In genomic region chr20:64146301-64146935, GRCh38 we compare ENCODE assay signal across 25 cellular contexts. TPM values are rescaled to one million over a fixed set of nuclear protein-coding genes. Genes with fewer than 3 reads are reported as not detected.
DNase-seq lines count a peak whose midpoint lies in the region; ATAC-seq and TF ChIP-seq lines count a peak whose summit lies in the region.
"Had no signal": no experiment of that assay in that cellular context is flagged by ENCODE, and none has a peak within 500 bp of the region (broad histone marks: within the 10 kb centered on the region; RNA-seq: fewer than 3 reads in every experiment).

No MANE protein-coding gene starts in this region.

- no peak overlapping the region for H3K27ac ChIP-seq in sigmoid colon
- H3K27ac ChIP-seq: brain microvascular endothelial cell, right lobe of liver had no signal

- peaks cover 0 to 41% (median 25%) of the 10 kb centered on the region in 3 donors for H3K27me3 ChIP-seq in sigmoid colon
- H3K27me3 ChIP-seq: brain microvascular endothelial cell, MG63, right lobe of liver had no signal

- no peak overlapping the region for H3K4me3 ChIP-seq in sigmoid colon
- H3K4me3 ChIP-seq: MG63, right lobe of liver had no signal

- no peak for TF ChIP-seq CTCF in sigmoid colon (IDR thresholded peaks at IDR 0.05)

- DNase-seq in NCI-H748 (lab: John Stamatoyannopoulos, UW; ENCODE audit: unreplicated experiment), result peak; percentile 39
- no peak for DNase-seq in NCI-H748 treated with DMSO at 0.1 percent for 48 hours (lab: John Stamatoyannopoulos, UW)
- peak; percentile 65 for DNase-seq in NCI-H146 (lab: John Stamatoyannopoulos, UW)
- peak; percentile 99 for DNase-seq in SK-N-DZ (ENCODE audit: low spot score)
- peak; percentile 36 for DNase-seq in sigmoid colon
- DNase-seq in middle frontal gyrus (ENCODE audit: extremely low spot score, low spot score), result no peak
- no peak for DNase-seq in DMS153 (lab: John Stamatoyannopoulos, UW)
- no peak for DNase-seq in stimulated activated naive B cell treated with anti-CD40 and anti-IgM and Interleukin-4, amounts not matched to agents 10 μg/mL and 1 μg/mL and 100 μg/mL, for 72 hours
- DNase-seq: brain microvascular endothelial cell; GOT3; hippocampal formation; MG63; midbrain; OCI-M1; stimulated activated CD4-positive, alpha-beta T cell treated with anti-CD3 and anti-CD28 coated beads, Interleukin-1b, Interleukin-23, amount 100 ng/mL, for 48 hours had no signal

- no peak overlapping the region for H3K27ac Mint-ChIP-seq in stimulated activated naive B cell treated with anti-CD40 and anti-IgM and Interleukin-4, amounts not matched to agents 10 μg/mL and 1 μg/mL and 100 μg/mL, for 72 hours
- H3K27ac Mint-ChIP-seq: CD8-positive, alpha-beta T cell; IgD-negative memory B cell; stimulated activated naive CD8-positive, alpha-beta T cell treated with anti-CD3 and anti-CD28 coated beads, Interleukin-15, Interleukin-2, amounts not matched to agents 100 ng/mL and 50 ng/mL, for 24 hours; type B pancreatic cell had no signal

- no peak for ATAC-seq in stimulated activated naive B cell treated with anti-CD40 and anti-IgM and Interleukin-4, amounts not matched to agents 10 μg/mL and 1 μg/mL and 100 μg/mL, for 72 hours (replicated peaks)
- ATAC-seq: activated CD4-positive, CD25-positive, alpha-beta regulatory T cell treated with anti-CD3 and anti-CD28 coated beads, Interleukin-2, amount 50 U/mL, for 24 hours; CD8-positive, alpha-beta T cell; right lobe of liver had no signal

- H3K27me3 Mint-ChIP-seq in stimulated activated naive B cell treated with anti-CD40 and anti-IgM and Interleukin-4, amounts not matched to agents 10 μg/mL and 1 μg/mL and 100 μg/mL, for 72 hours, result peaks cover 11 to 14% of the 10 kb centered on the region in 2 donors
- H3K27me3 Mint-ChIP-seq: IgD-negative memory B cell; stimulated activated naive CD8-positive, alpha-beta T cell treated with anti-CD3 and anti-CD28 coated beads, Interleukin-15, Interleukin-2, amounts not matched to agents 100 ng/mL and 50 ng/mL, for 24 hours had no signal

- no peak for TF ChIP-seq EP300 in sigmoid colon (IDR thresholded peaks at IDR 0.05)

- H3K9me3 ChIP-seq in sigmoid colon, result peaks cover 0 to 6% (median 2%) of the 10 kb centered on the region in 4 donors
- H3K9me3 ChIP-seq: right lobe of liver had no signal

- no peaks in the 10 kb centered on the region for H3K36me3 ChIP-seq in sigmoid colon
- H3K36me3 ChIP-seq: brain microvascular endothelial cell, MG63, right lobe of liver had no signal

- peaks cover 0 to 4% of the 10 kb centered on the region in 2 donors for H3K36me3 Mint-ChIP-seq in stimulated activated naive B cell treated with anti-CD40 and anti-IgM and Interleukin-4, amounts not matched to agents 10 μg/mL and 1 μg/mL and 100 μg/mL, for 72 hours
- H3K36me3 Mint-ChIP-seq: CD8-positive, alpha-beta T cell; IgD-negative memory B cell; type B pancreatic cell had no signal

- H3K9me3 Mint-ChIP-seq in stimulated activated naive B cell treated with anti-CD40 and anti-IgM and Interleukin-4, amounts not matched to agents 10 μg/mL and 1 μg/mL and 100 μg/mL, for 72 hours, result peaks cover 6 to 11% of the 10 kb centered on the region in 2 donors

- H3K4me1 Mint-ChIP-seq in stimulated activated naive B cell treated with anti-CD40 and anti-IgM and Interleukin-4, amounts not matched to agents 10 μg/mL and 1 μg/mL and 100 μg/mL, for 72 hours, result no peaks in the 10 kb centered on the region
- H3K4me1 Mint-ChIP-seq: IgD-negative memory B cell had no signal

- WGBS in sigmoid colon, 2 donors, result 76 to 85% methylated on average over 7 of the region's 7 CpGs

- no peak for TF ChIP-seq POLR2A in sigmoid colon (IDR thresholded peaks at IDR 0.05)

- H3K4me1 ChIP-seq in sigmoid colon, result no peaks in the 10 kb centered on the region
- H3K4me1 ChIP-seq: right lobe of liver had no signal

- no peak overlapping the region for H3K4me3 Mint-ChIP-seq in stimulated activated naive B cell treated with anti-CD40 and anti-IgM and Interleukin-4, amounts not matched to agents 10 μg/mL and 1 μg/mL and 100 μg/mL, for 72 hours
- H3K4me3 Mint-ChIP-seq: CD8-positive, alpha-beta T cell; IgD-negative memory B cell; stimulated activated naive CD8-positive, alpha-beta T cell treated with anti-CD3 and anti-CD28 coated beads, Interleukin-15, Interleukin-2, amounts not matched to agents 100 ng/mL and 50 ng/mL, for 24 hours; type B pancreatic cell had no signal

- intact Hi-C loops in sigmoid colon (cut with DNase I), result no loop called here

RNA-seq across cellular contexts. Expression of gene MYT1, which starts 17.8 kb away (rescaled TPM):
- polyA plus RNA-seq in SK-N-DZ (2014; cell fraction: cytosol; rRNA removed), result 17.7 and 19.3 TPM in 2 replicates
- polyA plus RNA-seq in SK-N-DZ (2014; cell fraction: nucleus; rRNA removed), result 35.0 and 57.9 TPM in 2 replicates
- total RNA-seq in sigmoid colon, result 1 to 10 TPM in 1 of 4 donors, under 1 TPM in 3; under 0.01 to 1.1 (median 0.22) TPM
- under 1 TPM in 1 of 3 donors, not detected in 2; 0.31 TPM for polyA plus RNA-seq in sigmoid colon
- total RNA-seq: activated CD8-positive, alpha-beta memory T cell treated with anti-CD3 and anti-CD28 coated beads for 36 hours; CD8-positive, alpha-beta T cell; kidney epithelial cell had no signal
- polyA plus RNA-seq: AG04450, IgD-negative memory B cell had no signal

RNA-seq across cellular contexts. Expression of gene NPBWR2, which starts 39.1 kb away (rescaled TPM):
- polyA plus RNA-seq in SK-N-DZ (2014; cell fraction: cytosol; rRNA removed), result not detected in 2 replicates
- not detected in 2 replicates for polyA plus RNA-seq in SK-N-DZ (2014; cell fraction: nucleus; rRNA removed)
- total RNA-seq in sigmoid colon, result not detected
- not detected for polyA plus RNA-seq in sigmoid colon
- total RNA-seq: activated CD8-positive, alpha-beta memory T cell treated with anti-CD3 and anti-CD28 coated beads for 36 hours; CD8-positive, alpha-beta T cell; kidney epithelial cell; right lobe of liver; SK-MEL-5 had no signal
- polyA plus RNA-seq: AG04450, IgD-negative memory B cell had no signal

Comparison
In these comparisons a context has a peak if more than half of its experiments do, and no peak if none do; other contexts are left out.
1. DNase-seq: peak in NCI-H748 (single experiment), NCI-H146 (single experiment), SK-N-DZ (single experiment) and sigmoid colon (single experiment); none in NCI-H748 treated with DMSO at 0.1 percent for 48 hours (single experiment), middle frontal gyrus (single experiment), DMS153 (single experiment) and stimulated activated naive B cell treated with anti-CD40 and anti-IgM and Interleukin-4, amounts not matched to agents 10 μg/mL and 1 μg/mL and 100 μg/mL, for 72 hours (single experiment).